30 cellular contexts compared by ENCODE assay signal in genomic region chr10:102946992-102947391, GRCh38.
"Had no signal": no experiment of that assay in that cellular context is flagged by ENCODE, and none has a peak within 500 bp of the region (broad histone marks: within the 10 kb centered on the region; RNA-seq: fewer than 3 reads in every experiment).

No MANE protein-coding gene starts in this region.

- H3K4me1 Mint-ChIP-seq: naive B cell; nephron; neural progenitor cell; stimulated activated naive CD8-positive, alpha-beta T cell treated with anti-CD3 and anti-CD28 coated beads, Interleukin-15, amount 100 ng/mL, for 72 hours had no signal

- H3K9me3 Mint-ChIP-seq: naive B cell; naive thymus-derived CD8-positive, alpha-beta T cell; nephron; neural progenitor cell; stimulated activated memory B cell treated with anti-CD40 and anti-IgM and Interleukin-4, amounts not matched to agents 10 μg/mL and 1 μg/mL and 100 μg/mL, for 72 hours; stimulated activated naive CD8-positive, alpha-beta T cell treated with anti-CD3 and anti-CD28 coated beads, Interleukin-15, amount 100 ng/mL, for 72 hours had no signal

- ATAC-seq: naive thymus-derived CD8-positive, alpha-beta T cell; right cardiac atrium; right lobe of liver; stimulated activated memory B cell treated with anti-CD40 and anti-IgM and Interleukin-4, amounts not matched to agents 10 μg/mL and 1 μg/mL and 100 μg/mL, for 72 hours; stimulated activated naive CD8-positive, alpha-beta T cell treated with anti-CD3 and anti-CD28 coated beads, Interleukin-15, amount 100 ng/mL, for 72 hours; stimulated activated naive CD8-positive, alpha-beta T cell treated with anti-CD3 and anti-CD28 coated beads, Interleukin-15, Interleukin-2, amounts not matched to agents 100 U/mL and 50 U/mL, for 24 hours; upper lobe of right lung had no signal

- H3K36me3 Mint-ChIP-seq: naive B cell, neural progenitor cell had no signal

- H3K27me3 Mint-ChIP-seq: naive B cell; naive thymus-derived CD8-positive, alpha-beta T cell; stimulated activated memory B cell treated with anti-CD40 and anti-IgM and Interleukin-4, amounts not matched to agents 10 μg/mL and 1 μg/mL and 100 μg/mL, for 72 hours; stimulated activated naive CD8-positive, alpha-beta T cell treated with anti-CD3 and anti-CD28 coated beads, Interleukin-15, amount 100 ng/mL, for 72 hours; type B pancreatic cell had no signal

- H3K27ac Mint-ChIP-seq: naive B cell; neural progenitor cell; stimulated activated memory B cell treated with anti-CD40 and anti-IgM and Interleukin-4, amounts not matched to agents 10 μg/mL and 1 μg/mL and 100 μg/mL, for 72 hours; stimulated activated naive CD8-positive, alpha-beta T cell treated with anti-CD3 and anti-CD28 coated beads, Interleukin-15, amount 100 ng/mL, for 72 hours; type B pancreatic cell had no signal

- DNase-seq: naive B cell; naive thymus-derived CD8-positive, alpha-beta T cell; occipital lobe; ovary; retina; right cardiac atrium; right lobe of liver; sigmoid colon; spleen; stimulated activated CD4-positive, alpha-beta T cell treated with anti-CD3 and anti-CD28 coated beads, Interleukin-12 subunit alpha, Interleukin-12 subunit beta, amount 100 ng/mL, for 4 hours; stimulated activated CD4-positive, alpha-beta T cell treated with anti-CD3 and anti-CD28 coated beads, Interleukin-1b, Interleukin-23, amount 100 ng/mL, for 48 hours; stimulated activated CD4-positive, alpha-beta T cell treated with anti-CD3 and anti-CD28 coated beads, Interleukin-4, amount 100 ng/mL, for 1 hour; stimulated activated CD4-positive, alpha-beta T cell treated with anti-CD3 and anti-CD28 coated beads, Interleukin-4, amount 100 ng/mL, for 4 hours; stimulated activated CD8-positive, alpha-beta memory T cell treated with anti-CD3 and anti-CD28 coated beads, Interleukin-4, amount 100 ng/mL, for 48 hours; stimulated activated naive CD4-positive, alpha-beta T cell; stimulated activated naive CD8-positive, alpha-beta T cell treated with anti-CD3 and anti-CD28 coated beads, Interleukin-15, amount 100 ng/mL, for 72 hours; stimulated activated naive CD8-positive, alpha-beta T cell treated with anti-CD3 and anti-CD28 coated beads, Interleukin-15, Interleukin-2, amounts not matched to agents 100 U/mL and 50 U/mL, for 24 hours; substantia nigra; testis; tibial artery; transverse colon; upper lobe of right lung; uterus had no signal

- H3K4me3 ChIP-seq: neural progenitor cell, ovary, prostate gland, right lobe of liver, sigmoid colon, smooth muscle cell, spleen, suprapubic skin, testis, tibial artery, transverse colon, upper lobe of right lung, uterus had no signal

- H3K4me3 Mint-ChIP-seq: naive B cell; naive thymus-derived CD8-positive, alpha-beta T cell; nephron; neural progenitor cell; stimulated activated memory B cell treated with anti-CD40 and anti-IgM and Interleukin-4, amounts not matched to agents 10 μg/mL and 1 μg/mL and 100 μg/mL, for 72 hours; stimulated activated naive CD8-positive, alpha-beta T cell treated with anti-CD3 and anti-CD28 coated beads, Interleukin-15, amount 100 ng/mL, for 72 hours; type B pancreatic cell had no signal
